In genomic region chr18:70384181-70384790, GRCh38 we compare ENCODE assay signal across 9 cellular contexts.
DNase-seq lines count a peak whose midpoint lies in the region; ATAC-seq and TF ChIP-seq lines count a peak whose summit lies in the region.
"Had no signal": no experiment of that assay in that cellular context is flagged by ENCODE, and none has a peak within 500 bp of the region (broad histone marks: within the 10 kb centered on the region; RNA-seq: fewer than 3 reads in every experiment).

No MANE protein-coding gene starts in this region.

- peaks cover 25% of the 10 kb centered on the region for H3K4me1 ChIP-seq in osteoblast (ENCODE audit: insufficient read depth, low read length)

- no peaks in the 10 kb centered on the region for H3K36me3 ChIP-seq in osteoblast (ENCODE audit: insufficient read depth, low read length)

- H3K4me2 ChIP-seq in osteoblast (ENCODE audit: insufficient read depth, low read length), result peak overlapping the region; percentile 49

- peak; percentile 48 for DNase-seq in GM03348 (ENCODE audit: low spot score)
- DNase-seq in NCI-H526 treated with DMSO at 0.1 percent for 48 hours (lab: John Stamatoyannopoulos, UW), result peak; percentile 64
- DNase-seq in cerebellar cortex (ENCODE audit: low spot score), result peak; percentile 29
- peak; percentile 87 for DNase-seq in osteoblast (ENCODE audit: insufficient read length, low spot score, missing footprints)
- DNase-seq in activated gamma-delta T cell (lab: John Stamatoyannopoulos, UW), result no peak
- DNase-seq in NCI-H2107 (lab: John Stamatoyannopoulos, UW), result no peak
- no peak for DNase-seq in NCI-H524 (lab: John Stamatoyannopoulos, UW)
- DNase-seq: NCI-H1436 had no signal

- no peak for ATAC-seq in HG03139 (IDR thresholded peaks at IDR 0.05; ENCODE audit: unreplicated experiment)

- no peak overlapping the region for H3K4me3 ChIP-seq in osteoblast (ENCODE audit: insufficient read depth, low read length)

- no peaks in the 10 kb centered on the region for H3K79me2 ChIP-seq in osteoblast (ENCODE audit: insufficient read depth, low read length)

- H3K27ac ChIP-seq in osteoblast (ENCODE audit: low read depth, low read length), result peak overlapping the region; percentile 69

- H2AFZ ChIP-seq in osteoblast (ENCODE audit: low read length), result no peak overlapping the region

- H3K9me3 ChIP-seq in osteoblast (ENCODE audit: low read depth, low read length), result no peaks in the 10 kb centered on the region

- H3K27me3 ChIP-seq in osteoblast (ENCODE audit: insufficient read depth, low read length), result no peaks in the 10 kb centered on the region

- H4K20me1 ChIP-seq in osteoblast (ENCODE audit: insufficient read depth, low read length), result no peaks in the 10 kb centered on the region

- no peak for TF ChIP-seq CTCF in osteoblast (IDR thresholded peaks at IDR 0.05; ENCODE audit: extremely low read depth, low read depth, low read length)

Comparison
In these comparisons a context has a peak if more than half of its experiments do, and no peak if none do; other contexts are left out.
1. DNase-seq: peak in GM03348 (single experiment), NCI-H526 treated with DMSO at 0.1 percent for 48 hours (single experiment), cerebellar cortex (single experiment) and osteoblast (single experiment); none in activated gamma-delta T cell (single experiment), NCI-H2107 (single experiment) and NCI-H524 (0 of 2).